8 cellular contexts compared by ENCODE assay signal in the genomic region with DNA sequence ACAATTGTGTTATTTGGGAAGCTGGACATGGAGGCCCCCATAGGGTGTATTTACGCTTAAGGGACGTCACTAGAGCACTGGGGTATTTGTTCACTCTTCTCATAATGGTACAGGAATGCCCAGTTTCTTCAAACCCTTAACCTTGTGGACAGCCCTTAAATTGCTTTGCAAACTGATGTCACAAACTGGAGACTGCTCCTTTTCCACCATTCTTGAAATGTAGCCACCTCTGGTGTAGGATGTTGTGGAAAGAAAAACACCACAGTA. TPM values are rescaled to one million over a fixed set of nuclear protein-coding genes. Genes with fewer than 3 reads are reported as not detected.
A peak's percentile ranks its signal among the peaks of the same experiment; 100 is the strongest.
DNase-seq lines count a peak whose midpoint lies in the region; ATAC-seq, FAIRE-seq and TF ChIP-seq lines count a peak whose summit lies in the region.

No MANE protein-coding gene starts in this region.

- peaks cover 7 to 35% (median 13%) of the 10 kb centered on the region in 5 donors for H3K36me3 ChIP-seq in subcutaneous abdominal adipose tissue (ENCODE audit: control insufficient read depth in 5 of 5, insufficient read depth in 5 of 5, low read length in 5 of 5)

- TF ChIP-seq CTCF in HFFc6 (IDR thresholded peaks at IDR 0.05) (peak; percentile 26; the same call in 1 of the 2 replicates), D721Med (IDR thresholded peaks at IDR 0.05; ENCODE audit: insufficient read depth, missing control alignments) (no peak)

- H3K4me3 Mint-ChIP-seq in HFFc6 (peak overlapping the region; percentile 96), immature natural killer cell (peak overlapping the region; percentile 97 to 100 (median 97))

- H3K27ac ChIP-seq in adipose tissue (ENCODE audit: low read depth, low read length) (peak overlapping the region; percentile 83), subcutaneous abdominal adipose tissue (ENCODE audit: low read depth, low read length) (peak overlapping the region; percentile 99)

- H3K27ac Mint-ChIP-seq in HFFc6, result peak overlapping the region; percentile 98
- peak overlapping the region; percentile 98 to 100 (median 98) for H3K27ac Mint-ChIP-seq in immature natural killer cell

- WGBS in adipose tissue, 3 donors, result 0% methylated on average over 2 of the region's 2 CpGs

- H3K27me3 ChIP-seq in subcutaneous abdominal adipose tissue (ENCODE audit: control insufficient read depth in 5 of 5, insufficient read depth in 4 of 5, low read length in 5 of 5), result no peaks in the 10 kb centered on the region

- peak overlapping the region; percentile 90 to 96 (median 93) for H3K9ac ChIP-seq in subcutaneous abdominal adipose tissue (ENCODE audit: low read length in 5 of 5)

- no peak for ATAC-seq in GM21526 (IDR thresholded peaks at IDR 0.05; ENCODE audit: low FRiP score, unreplicated experiment)

- H3K36me3 Mint-ChIP-seq in HFFc6 (ENCODE audit: low read depth) (peaks cover 76% of the 10 kb centered on the region), immature natural killer cell (peaks cover 3 to 14% (median 7%) of the 10 kb centered on the region in 3 donors)

- H3K4me3 ChIP-seq in subcutaneous abdominal adipose tissue (ENCODE audit: low read depth in 1 of 5, low read length in 5 of 5), result peak overlapping the region; percentile 74 to 99 (median 83)

- no peaks in the 10 kb centered on the region; the same call in 1 of the 2 replicates for H3K9me3 Mint-ChIP-seq in HFFc6
- no peaks in the 10 kb centered on the region for H3K9me3 Mint-ChIP-seq in immature natural killer cell

- no peak for FAIRE-seq in D721Med (lab: Jason Lieb, UNC)

- H3K27me3 Mint-ChIP-seq in HFFc6 (ENCODE audit: insufficient read depth), result no peaks in the 10 kb centered on the region; the same call in 1 of the 2 replicates
- peaks cover 9 to 16% (median 13%) of the 10 kb centered on the region in 3 donors for H3K27me3 Mint-ChIP-seq in immature natural killer cell (ENCODE audit: low read depth in 3 of 3)

- DNase-seq in AG08396 (ENCODE audit: low spot score) (peak; percentile 37), HFFc6 (peak; percentile 71), immature natural killer cell (no peak), D721Med (ENCODE audit: insufficient read length, low spot score) (no peak)
- no peak for DNase-seq in activated effector memory CD4-positive, alpha-beta T cell treated with Interleukin-2 at 50 U/mL for 16 hours

- peaks cover 2 to 58% (median 52%) of the 10 kb centered on the region in 5 donors for H3K4me1 ChIP-seq in subcutaneous abdominal adipose tissue (ENCODE audit: control insufficient read depth in 5 of 5, insufficient read depth in 5 of 5, low read length in 5 of 5)

- H3K9me3 ChIP-seq in subcutaneous abdominal adipose tissue (ENCODE audit: control insufficient read depth in 5 of 5, low read length in 5 of 5), result no peaks in the 10 kb centered on the region

- peaks cover 50% of the 10 kb centered on the region for H3K4me1 Mint-ChIP-seq in HFFc6 (ENCODE audit: low read depth)
- H3K4me1 Mint-ChIP-seq in immature natural killer cell, result peaks cover 69 to 88% of the 10 kb centered on the region in 2 donors

RNA-seq across cellular contexts. Expression of gene UBAP2L, which starts 1.0 kb away (rescaled TPM):
- total RNA-seq in HFFc6 (2021; fragmentation: NEBNext Ultra II Directional; extraction: Animal tissue kit (Norgen Biotek cat#: 25700)), result 100 to 1,000 TPM; 197 to 257 (median 227) TPM
- polyA plus RNA-seq in adipose tissue, result 10 to 100 TPM; 35.8 to 70.9 (median 67.5) TPM
- 10 to 100 TPM; 23.1 to 72.4 (median 52.4) TPM for polyA plus RNA-seq in immature natural killer cell

RNA-seq across cellular contexts. Expression of gene CFAP141, which starts 15.6 kb away (rescaled TPM):
- total RNA-seq in HFFc6 (2021; fragmentation: NEBNext Ultra II Directional; extraction: Animal tissue kit (Norgen Biotek cat#: 25700)), result not detected
- polyA plus RNA-seq in adipose tissue, result not detected
- polyA plus RNA-seq in immature natural killer cell, result not detected

RNA-seq across cellular contexts. Expression of gene TPM3, which starts 29.8 kb away (rescaled TPM):
- 100 to 1,000 TPM; 503 to 809 (median 701) TPM for total RNA-seq in HFFc6 (2021; fragmentation: NEBNext Ultra II Directional; extraction: Animal tissue kit (Norgen Biotek cat#: 25700))
- polyA plus RNA-seq in adipose tissue (100 to 1,000 TPM in 2 of 3 donors, 10 to 100 TPM in 1; 68.2 to 233 (median 184) TPM), immature natural killer cell (1,000 to 10,000 TPM; 1,142 to 1,239 (median 1,223) TPM)

RNA-seq across cellular contexts. Expression of gene HAX1, which starts 50.7 kb away (rescaled TPM):
- total RNA-seq in HFFc6 (2021; fragmentation: NEBNext Ultra II Directional; extraction: Animal tissue kit (Norgen Biotek cat#: 25700)), result 100 to 1,000 TPM; 107 to 119 (median 110) TPM
- 10 to 100 TPM; 79.8 to 96.7 (median 87.2) TPM for polyA plus RNA-seq in adipose tissue
- 100 to 1,000 TPM; 119 to 207 (median 139) TPM for polyA plus RNA-seq in immature natural killer cell

Comparison
In these comparisons a context has a peak if more than half of its experiments do, and no peak if none do; other contexts are left out.
1. DNase-seq: peak in AG08396 (single experiment) and HFFc6 (single experiment); none in immature natural killer cell (0 of 3), D721Med (single experiment) and activated effector memory CD4-positive, alpha-beta T cell treated with Interleukin-2 at 50 U/mL for 16 hours (single experiment).
2. RNA of gene TPM3, which starts 29.8 kb away (polyA plus RNA-seq): 1,142 to 1,239 TPM in immature natural killer cell; 68.2 to 233 TPM in adipose tissue; every median in the first group is over 4 times any median in the second.